Comparison of ENCODE assay signal across 12 cellular contexts in the genomic region with DNA sequence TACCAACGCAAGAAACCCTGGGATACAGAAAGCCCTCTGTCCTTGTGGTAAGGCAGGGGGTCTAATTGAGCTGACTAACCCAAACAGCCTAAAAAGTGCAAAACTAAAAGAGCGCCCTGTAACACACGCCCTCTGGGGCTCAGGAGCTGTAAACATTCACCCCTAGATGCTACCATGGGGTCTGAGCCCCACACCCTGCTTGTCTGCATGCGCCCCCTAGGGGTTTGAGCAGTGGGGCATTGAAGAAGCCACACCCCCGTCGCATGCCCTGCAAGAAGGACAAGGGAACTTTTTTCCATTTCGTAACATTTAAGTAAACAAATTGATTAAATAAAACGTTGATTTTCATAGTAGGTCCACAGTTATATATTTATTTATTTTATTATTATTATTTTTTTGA.
DNase-seq lines count a peak whose midpoint lies in the region; ATAC-seq and TF ChIP-seq lines count a peak whose summit lies in the region.
"Had no signal": no experiment of that assay in that cellular context is flagged by ENCODE, and none has a peak within 500 bp of the region (broad histone marks: within the 10 kb centered on the region; RNA-seq: fewer than 3 reads in every experiment).

No MANE protein-coding gene starts in this region.

- no peaks in the 10 kb centered on the region for H4K20me1 ChIP-seq in DOHH2 (ENCODE audit: control insufficient read depth, insufficient read depth, low read depth, low read length)

- no peak overlapping the region for H3K4me2 ChIP-seq in DOHH2 (ENCODE audit: low read length)

- no peaks in the 10 kb centered on the region for H3K36me3 Mint-ChIP-seq in activated CD8-positive, alpha-beta T cell treated with anti-CD3 and anti-CD28 coated beads for 36 hours (ENCODE audit: low read depth)
- H3K36me3 Mint-ChIP-seq: memory B cell had no signal

- intact Hi-C loops in activated CD8-positive, alpha-beta T cell treated with anti-CD3 and anti-CD28 coated beads for 36 hours (cut with micrococcal nuclease), result no loop called here

- POLR2A ChIA-PET in activated CD8-positive, alpha-beta T cell treated with anti-CD3 and anti-CD28 coated beads for 36 hours (lab: Charles Lee), result no interaction called here

- H3K9me3 Mint-ChIP-seq in activated CD8-positive, alpha-beta T cell treated with anti-CD3 and anti-CD28 coated beads for 36 hours, result no peaks in the 10 kb centered on the region
- H3K9me3 Mint-ChIP-seq: memory B cell had no signal

- H3K4me1 ChIP-seq in DOHH2 (ENCODE audit: control insufficient read depth, low read length), result no peaks in the 10 kb centered on the region
- H3K4me1 ChIP-seq: vagina had no signal

- no peak overlapping the region for H3K4me3 ChIP-seq in DOHH2 (ENCODE audit: low read length)
- H3K4me3 ChIP-seq: vagina had no signal

- H3K27me3 Mint-ChIP-seq in activated CD8-positive, alpha-beta T cell treated with anti-CD3 and anti-CD28 coated beads for 36 hours, result no peaks in the 10 kb centered on the region

- H3K79me2 ChIP-seq in DOHH2 (ENCODE audit: control insufficient read depth, low read length), result no peaks in the 10 kb centered on the region

- H3K9me3 ChIP-seq in DOHH2 (ENCODE audit: control insufficient read depth, insufficient read depth, low read length), result no peaks in the 10 kb centered on the region
- H3K9me3 ChIP-seq: vagina had no signal

- peak; percentile 51 for ATAC-seq in GM18499 (IDR thresholded peaks at IDR 0.05; ENCODE audit: insufficient read depth, unreplicated experiment)
- peak; percentile 51 for ATAC-seq in HG03135 (IDR thresholded peaks at IDR 0.05; ENCODE audit: unreplicated experiment)
- peak; percentile 37 for ATAC-seq in activated CD8-positive, alpha-beta T cell treated with anti-CD3 and anti-CD28 coated beads for 36 hours
- ATAC-seq in HG02840 (IDR thresholded peaks at IDR 0.05; ENCODE audit: low FRiP score, unreplicated experiment), result no peak
- no peak for ATAC-seq in GM19035 (IDR thresholded peaks at IDR 0.05; ENCODE audit: unreplicated experiment)
- ATAC-seq in GM21825 (IDR thresholded peaks at IDR 0.05; ENCODE audit: unreplicated experiment), result no peak

- H3K9me2 ChIP-seq in DOHH2 (replicated peaks; ENCODE audit: control insufficient read depth, low read length), result no peaks in the 10 kb centered on the region

- peak; percentile 45 for DNase-seq in activated CD8-positive, alpha-beta T cell treated with anti-CD3 and anti-CD28 coated beads for 36 hours
- no peak for DNase-seq in NCI-H774 (lab: John Stamatoyannopoulos, UW)
- DNase-seq: NCI-H1105 treated with DMSO at 0.1 percent for 48 hours, SW 1271 had no signal

- no peak overlapping the region for H3K4me3 Mint-ChIP-seq in activated CD8-positive, alpha-beta T cell treated with anti-CD3 and anti-CD28 coated beads for 36 hours
- H3K4me3 Mint-ChIP-seq: memory B cell had no signal

- peak; percentile 28 for TF ChIP-seq CTCF in DOHH2 (IDR thresholded peaks at IDR 0.05; ENCODE audit: low read depth, low read length, poor library complexity, severe bottlenecking)
- peak; percentile 33 for TF ChIP-seq CTCF in activated CD8-positive, alpha-beta T cell treated with anti-CD3 and anti-CD28 coated beads for 36 hours (IDR thresholded peaks at IDR 0.05)

- no peaks in the 10 kb centered on the region for H3K27me3 ChIP-seq in DOHH2 (ENCODE audit: control insufficient read depth, low read length)
- H3K27me3 ChIP-seq: vagina had no signal

- no peak overlapping the region for H3K27ac ChIP-seq in DOHH2 (ENCODE audit: low read depth, low read length)
- H3K27ac ChIP-seq: vagina had no signal

- no peaks in the 10 kb centered on the region for H3K4me1 Mint-ChIP-seq in activated CD8-positive, alpha-beta T cell treated with anti-CD3 and anti-CD28 coated beads for 36 hours (ENCODE audit: low read depth)
- H3K4me1 Mint-ChIP-seq: memory B cell had no signal

- CTCF ChIA-PET in activated CD8-positive, alpha-beta T cell treated with anti-CD3 and anti-CD28 coated beads for 36 hours (lab: Charles Lee), result no interaction called here

- no peak overlapping the region for H3K27ac Mint-ChIP-seq in activated CD8-positive, alpha-beta T cell treated with anti-CD3 and anti-CD28 coated beads for 36 hours
- H3K27ac Mint-ChIP-seq: memory B cell had no signal

- H3F3A ChIP-seq in DOHH2 (ENCODE audit: control insufficient read depth, insufficient read depth), result no peaks in the 10 kb centered on the region

- no peaks in the 10 kb centered on the region for H3K36me3 ChIP-seq in DOHH2 (ENCODE audit: control insufficient read depth, low read length)
- H3K36me3 ChIP-seq: vagina had no signal

Comparison
In these comparisons a context has a peak if more than half of its experiments do, and no peak if none do; other contexts are left out.
1. ATAC-seq: peak in GM18499 (single experiment), HG03135 (single experiment) and activated CD8-positive, alpha-beta T cell treated with anti-CD3 and anti-CD28 coated beads for 36 hours (single experiment); none in HG02840 (single experiment), GM19035 (single experiment) and GM21825 (single experiment).